Comparison of ENCODE assay signal across 24 cellular contexts in the genomic region with DNA sequence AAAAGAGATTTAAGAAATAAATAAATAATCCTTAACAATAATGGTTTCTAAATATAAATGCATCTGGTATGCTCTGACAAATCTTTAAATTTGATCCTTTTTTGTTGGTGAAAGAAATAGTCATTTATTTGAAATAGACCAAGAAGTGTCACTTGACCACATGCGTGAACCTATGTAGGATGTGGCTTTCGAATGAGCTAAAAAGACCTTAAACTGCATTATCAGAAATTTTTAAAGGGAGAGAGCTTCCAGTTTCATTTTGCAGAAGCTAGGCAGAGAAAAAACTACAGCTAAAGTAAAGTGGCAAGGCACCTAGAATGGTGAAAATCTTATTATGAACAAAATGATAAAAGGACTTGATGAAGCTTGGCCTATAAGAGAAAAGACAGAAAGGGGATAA.
DNase-seq lines count a peak whose midpoint lies in the region; ATAC-seq, FAIRE-seq and TF ChIP-seq lines count a peak whose summit lies in the region.
"Had no signal": no experiment of that assay in that cellular context is flagged by ENCODE, and none has a peak within 500 bp of the region (broad histone marks: within the 10 kb centered on the region; RNA-seq: fewer than 3 reads in every experiment).

No MANE protein-coding gene starts in this region.

- no TSS peak for BruUV-seq in A673 (replicated peaks; lab: Mats Ljungman, UMichigan)

- H3K36me3 ChIP-seq in KOPT-K1 (ENCODE audit: insufficient read depth, low read length) (no peaks in the 10 kb centered on the region), A673 (ENCODE audit: insufficient read depth, low read length, poor library complexity, severe bottlenecking) (no peaks in the 10 kb centered on the region)
- H3K36me3 ChIP-seq: colonic mucosa, esophagus squamous epithelium, gastroesophageal sphincter, sigmoid colon had no signal

- peak; percentile 69 for FAIRE-seq in endometrium (lab: Jason Lieb, UNC)
- FAIRE-seq: bronchial epithelial cell had no signal

- DNase-seq in SIG-M5 treated with dmso at 0.1 percent for 504 hours (lab: John Stamatoyannopoulos, UW; ENCODE audit: unreplicated experiment): no peak
- DNase-seq in foreskin keratinocyte: no peak
- no peak for DNase-seq in A673 (ENCODE audit: low spot score)
- DNase-seq: activated CD4-positive, CD25-positive, alpha-beta regulatory T cell; activated T-cell treated with anti-CD3 and anti-CD28 coated beads, Interleukin-2, amount 50 U/mL, for 24 hours; amniotic stem cell; CD4-positive, alpha-beta memory T cell; colonic mucosa; DMS 273 treated with DMSO at 0.1 percent for 48 hours; endodermal cell; esophagus squamous epithelium; NCI-H345; NCI-H82; SHP77; sigmoid colon; SW 1271 had no signal

- POLR2A ChIA-PET in A673 (lab: Charles Lee; ENCODE audit: low non-redundant PET): no interaction called here

- intact Hi-C loops in A673 (cut with micrococcal nuclease; ENCODE audit: unreplicated experiment): no loop called here

- ATAC-seq in GM18498 (IDR thresholded peaks at IDR 0.05; ENCODE audit: unreplicated experiment) (peak; percentile 76), GM19351 (IDR thresholded peaks at IDR 0.05; ENCODE audit: unreplicated experiment) (peak; percentile 75), foreskin keratinocyte (no peak)
- ATAC-seq: gastroesophageal sphincter had no signal

- CTCF ChIA-PET in A673 (lab: Charles Lee): no interaction called here

- TF ChIP-seq CTCF in foreskin keratinocyte (conservative IDR thresholded peaks at IDR 0.05) (no peak), A673 (conservative IDR thresholded peaks at IDR 0.05; ENCODE audit: low read depth, low read length) (no peak)

- no peaks in the 10 kb centered on the region for H3K9me3 ChIP-seq in KOPT-K1 (ENCODE audit: insufficient read depth, low read length, poor library complexity, severe bottlenecking)
- no peaks in the 10 kb centered on the region for H3K9me3 ChIP-seq in A673 (ENCODE audit: low read depth, low read length, poor library complexity, severe bottlenecking)
- H3K9me3 ChIP-seq: colonic mucosa, esophagus squamous epithelium, gastroesophageal sphincter, sigmoid colon had no signal

- H3K27ac ChIP-seq in KOPT-K1 (ENCODE audit: low read depth, low read length, poor library complexity, severe bottlenecking): peak overlapping the region; percentile 13
- no peak overlapping the region for H3K27ac ChIP-seq in foreskin keratinocyte
- H3K27ac ChIP-seq in A673 (ENCODE audit: low read depth, low read length, poor library complexity, severe bottlenecking): no peak overlapping the region
- H3K27ac ChIP-seq: colonic mucosa, esophagus squamous epithelium, gastroesophageal sphincter, PC-9, sigmoid colon had no signal

- H3K4me3 ChIP-seq in A673 (ENCODE audit: low read depth, low read length, poor library complexity, severe bottlenecking): no peak overlapping the region
- H3K4me3 ChIP-seq: colonic mucosa, esophagus squamous epithelium, gastroesophageal sphincter, lung, PC-9, sigmoid colon had no signal

- H3K27me3 ChIP-seq in foreskin keratinocyte: no peaks in the 10 kb centered on the region
- no peaks in the 10 kb centered on the region for H3K27me3 ChIP-seq in A673 (replicated peaks; ENCODE audit: insufficient read depth, low read depth, low read length, poor library complexity)
- H3K27me3 ChIP-seq: colonic mucosa, esophagus squamous epithelium, gastroesophageal sphincter, sigmoid colon had no signal

- no peaks in the 10 kb centered on the region for H3K4me1 ChIP-seq in foreskin keratinocyte
- H3K4me1 ChIP-seq in A673 (ENCODE audit: insufficient read depth, low read length, poor library complexity, severe bottlenecking): no peaks in the 10 kb centered on the region
- H3K4me1 ChIP-seq: colonic mucosa, esophagus squamous epithelium, gastroesophageal sphincter, sigmoid colon had no signal
